ENCODE assay signal across 19 cellular contexts in the genomic region with DNA sequence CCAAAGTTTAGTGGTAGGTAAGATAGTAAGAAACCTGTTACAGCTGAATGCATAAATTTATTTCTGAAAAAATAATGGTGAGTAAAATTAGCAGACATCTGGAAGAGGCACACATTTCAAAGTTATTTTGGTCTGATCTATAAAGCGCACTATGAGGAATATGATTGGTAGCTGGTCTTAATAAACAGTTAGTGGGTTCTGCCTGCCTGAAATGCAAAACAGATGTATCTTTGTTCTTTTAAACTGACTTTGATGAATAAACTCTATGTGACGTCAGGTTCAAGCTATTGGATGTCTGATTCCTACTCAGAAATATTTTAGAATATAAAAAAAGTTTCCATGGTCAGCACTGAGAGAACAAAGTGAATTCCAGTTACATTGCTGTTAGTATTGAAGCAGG.
DNase-seq lines count a peak whose midpoint lies in the region; ATAC-seq and TF ChIP-seq lines count a peak whose summit lies in the region.
"Had no signal": no experiment of that assay in that cellular context is flagged by ENCODE, and none has a peak within 500 bp of the region (broad histone marks: within the 10 kb centered on the region; RNA-seq: fewer than 3 reads in every experiment).

No MANE protein-coding gene starts in this region.

- intact Hi-C loops in sciatic nerve (cut with DNase I) = loop anchor here (10.0 kb wide), 1 partner anchor 62 kb away; no protein-coding TSS in a partner anchor
- intact Hi-C loops in activated CD4-positive, alpha-beta T cell treated with anti-CD3 and anti-CD28 coated beads for 36 hours (cut with DNase I, micrococcal nuclease) = no loop called here

- H3K27ac ChIP-seq in fibroblast of lung (ENCODE audit: insufficient read depth, low read length) = peak overlapping the region; percentile 85
- H3K27ac ChIP-seq: BLaER1 treated with 17β-estradiol and CSF1 and Interleukin-3, amounts not matched to agents 10 nM and 100 nM; PC-9 had no signal

- CTCF ChIA-PET in activated CD4-positive, alpha-beta T cell treated with anti-CD3 and anti-CD28 coated beads for 36 hours (lab: Charles Lee) = interaction anchor here (1.2 kb wide), 1 partner anchor 12 kb away, joined by 4 read pairs; no protein-coding TSS in a partner anchor

- H3K79me2 ChIP-seq in fibroblast of lung (ENCODE audit: control insufficient read depth, insufficient read depth, low read length) = peaks cover 9% of the 10 kb centered on the region

- H3K36me3 Mint-ChIP-seq in activated CD4-positive, alpha-beta T cell treated with anti-CD3 and anti-CD28 coated beads for 36 hours (ENCODE audit: low read depth) = no peaks in the 10 kb centered on the region
- H3K36me3 Mint-ChIP-seq: activated CD4-positive, alpha-beta memory T cell treated with anti-CD3 and anti-CD28 coated beads for 36 hours had no signal

- H3K4me3 ChIP-seq in fibroblast of lung (replicated peaks in 1 of 4; ENCODE audit: control extremely low read depth in 1 of 4, insufficient read depth in 1 of 4, low read depth in 3 of 4, low read length in 4 of 4) = peak overlapping the region in 1 of 4 experiments; percentile 60
- H3K4me3 ChIP-seq: BLaER1 treated with 17β-estradiol and CSF1 and Interleukin-3, amounts not matched to agents 10 nM and 100 nM; PC-9 had no signal

- H3K9me3 Mint-ChIP-seq in activated CD4-positive, alpha-beta T cell treated with anti-CD3 and anti-CD28 coated beads for 36 hours (ENCODE audit: low read depth) = no peaks in the 10 kb centered on the region
- H3K9me3 Mint-ChIP-seq: activated CD4-positive, alpha-beta memory T cell treated with anti-CD3 and anti-CD28 coated beads for 36 hours had no signal

- POLR2A ChIA-PET in activated CD4-positive, alpha-beta T cell treated with anti-CD3 and anti-CD28 coated beads for 36 hours (lab: Charles Lee) = no interaction called here

- H3K4me2 ChIP-seq in fibroblast of lung (ENCODE audit: extremely low read depth, insufficient read depth, low read length) = peak overlapping the region; percentile 75
- H3K4me2 ChIP-seq: BLaER1 treated with 17β-estradiol and CSF1 and Interleukin-3, amounts not matched to agents 10 nM and 100 nM; PC-9 had no signal

- H3K9ac ChIP-seq in fibroblast of lung (ENCODE audit: insufficient read depth, low read length) = no peak overlapping the region
- H3K9ac ChIP-seq: BLaER1 treated with 17β-estradiol and CSF1 and Interleukin-3, amounts not matched to agents 10 nM and 100 nM had no signal

- peak; percentile 92 for DNase-seq in EH (ENCODE audit: low read depth)
- DNase-seq in fibroblast of lung (ENCODE audit: low read depth in 2 of 2) = peak; percentile 44 to 94
- no peak for DNase-seq in sciatic nerve (ENCODE audit: low spot score)
- no peak for DNase-seq in GM19240 (ENCODE audit: insufficient read length, low spot score)
- DNase-seq in activated CD4-positive, alpha-beta T cell treated with anti-CD3 and anti-CD28 coated beads for 36 hours = no peak
- DNase-seq in germinal center (ENCODE audit: low spot score) = no peak
- DNase-seq: activated CD4-positive, alpha-beta memory T cell treated with anti-CD3 and anti-CD28 coated beads for 36 hours; hippocampal formation; kidney glomerular epithelial cell; midbrain; NCI-H1048; NCI-H748 treated with DMSO at 0.1 percent for 48 hours; PC-9; stimulated activated CD4-positive, alpha-beta T cell treated with anti-CD3 and anti-CD28 coated beads, Interleukin-4, amount 100 ng/mL, for 24 hours; stimulated activated CD8-positive, alpha-beta memory T cell treated with anti-CD3 and anti-CD28 coated beads, Interleukin-4, amount 100 ng/mL, for 48 hours had no signal

- H4K20me1 ChIP-seq in fibroblast of lung (ENCODE audit: control insufficient read depth, extremely low read depth, insufficient read depth, low read length) = no peaks in the 10 kb centered on the region
- H4K20me1 ChIP-seq: BLaER1 treated with 17β-estradiol and CSF1 and Interleukin-3, amounts not matched to agents 10 nM and 100 nM had no signal

- TF ChIP-seq CTCF in fibroblast of lung (conservative IDR thresholded peaks at IDR 0.05 in 1 of 2, IDR thresholded peaks at IDR 0.05 in 1 of 2; ENCODE audit: low read depth in 1 of 2, low read length in 2 of 2) = no peak

- no peak overlapping the region for H3K4me3 Mint-ChIP-seq in activated CD4-positive, alpha-beta T cell treated with anti-CD3 and anti-CD28 coated beads for 36 hours
- H3K4me3 Mint-ChIP-seq: activated CD4-positive, alpha-beta memory T cell treated with anti-CD3 and anti-CD28 coated beads for 36 hours had no signal

- peaks cover 4% of the 10 kb centered on the region for H3K4me1 ChIP-seq in fibroblast of lung (ENCODE audit: control insufficient read depth, extremely low read depth, insufficient read depth, low read length)
- H3K4me1 ChIP-seq: BLaER1 treated with 17β-estradiol and CSF1 and Interleukin-3, amounts not matched to agents 10 nM and 100 nM had no signal

- no peaks in the 10 kb centered on the region for H3K27me3 ChIP-seq in fibroblast of lung (ENCODE audit: control insufficient read depth, insufficient read depth, low read length)
- H3K27me3 ChIP-seq: BLaER1 treated with 17β-estradiol and CSF1 and Interleukin-3, amounts not matched to agents 10 nM and 100 nM had no signal

- H3K27me3 Mint-ChIP-seq in activated CD4-positive, alpha-beta T cell treated with anti-CD3 and anti-CD28 coated beads for 36 hours = peaks cover 12% of the 10 kb centered on the region

- no peak overlapping the region for H3K27ac Mint-ChIP-seq in activated CD4-positive, alpha-beta T cell treated with anti-CD3 and anti-CD28 coated beads for 36 hours
- H3K27ac Mint-ChIP-seq: activated CD4-positive, alpha-beta memory T cell treated with anti-CD3 and anti-CD28 coated beads for 36 hours had no signal

- no peaks in the 10 kb centered on the region for H3K36me3 ChIP-seq in fibroblast of lung (ENCODE audit: control insufficient read depth, insufficient read depth, low read length)
- H3K36me3 ChIP-seq: BLaER1 treated with 17β-estradiol and CSF1 and Interleukin-3, amounts not matched to agents 10 nM and 100 nM; thoracic aorta had no signal

- H3K4me1 Mint-ChIP-seq in activated CD4-positive, alpha-beta T cell treated with anti-CD3 and anti-CD28 coated beads for 36 hours = no peaks in the 10 kb centered on the region

- H3K9me3 ChIP-seq in fibroblast of lung (ENCODE audit: control insufficient read depth, insufficient read depth, low read depth, low read length) = no peaks in the 10 kb centered on the region
- H3K9me3 ChIP-seq: BLaER1 treated with 17β-estradiol and CSF1 and Interleukin-3, amounts not matched to agents 10 nM and 100 nM; thoracic aorta had no signal

- peak; percentile 82 for ATAC-seq in SK-N-SH treated with all-trans-retinoic acid at 6 μM for 48 hours
- peak; percentile 45 for ATAC-seq in sciatic nerve
- ATAC-seq in GM21723 (IDR thresholded peaks at IDR 0.05; ENCODE audit: unreplicated experiment) = no peak
- no peak for ATAC-seq in activated CD4-positive, alpha-beta T cell treated with anti-CD3 and anti-CD28 coated beads for 36 hours

- no peak overlapping the region for H2AFZ ChIP-seq in fibroblast of lung (ENCODE audit: low read length)
- H2AFZ ChIP-seq: PC-9 had no signal

TF ChIP-seq in SK-N-SH treated with all-trans-retinoic acid at 6 μM for 48 hours, 23 proteins besides CTCF, POLR2A, EP300 and RAD21:
- TF ChIP-seq TCF4 (CRISPR knock-in tag; IDR thresholded peaks at IDR 0.05; ENCODE audit: borderline replicate concordance) = peak; percentile 38; the same call in 1 of the 2 replicates
- no peak for TF ChIP-seq ZFP3 (CRISPR knock-in tag; IDR thresholded peaks at IDR 0.05)

Comparison
In these comparisons a context has a peak if more than half of its experiments do, and no peak if none do; other contexts are left out.
1. DNase-seq: peak in EH (single experiment) and fibroblast of lung (2 of 2); none in sciatic nerve (single experiment), GM19240 (single experiment), activated CD4-positive, alpha-beta T cell treated with anti-CD3 and anti-CD28 coated beads for 36 hours (single experiment) and germinal center (single experiment).
2. ATAC-seq: peak in SK-N-SH treated with all-trans-retinoic acid at 6 μM for 48 hours (single experiment) and sciatic nerve (single experiment); none in GM21723 (single experiment) and activated CD4-positive, alpha-beta T cell treated with anti-CD3 and anti-CD28 coated beads for 36 hours (single experiment).